17 cellular contexts compared by ENCODE assay signal in genomic region chr7:103691291-103691690, GRCh38.
A peak's percentile ranks its signal among the peaks of the same experiment; 100 is the strongest.
DNase-seq lines count a peak whose midpoint lies in the region; ATAC-seq and TF ChIP-seq lines count a peak whose summit lies in the region.
"Had no signal": no experiment of that assay in that cellular context is flagged by ENCODE, and none has a peak within 500 bp of the region (broad histone marks: within the 10 kb centered on the region; RNA-seq: fewer than 3 reads in every experiment).

No MANE protein-coding gene starts in this region.

- H3K4me2 ChIP-seq in hepatocyte, result peak overlapping the region; percentile 41

- H2AFZ ChIP-seq in hepatocyte, result no peak overlapping the region

- no peaks in the 10 kb centered on the region for H3K36me3 ChIP-seq in hepatocyte (replicated peaks; ENCODE audit: insufficient read depth, low read depth)

- no peak for TF ChIP-seq CTCF in hepatocyte (IDR thresholded peaks at IDR 0.05; ENCODE audit: poor library complexity)

- ATAC-seq in GM21825 (IDR thresholded peaks at IDR 0.05; ENCODE audit: unreplicated experiment), result no peak
- ATAC-seq in GM18858 (IDR thresholded peaks at IDR 0.05; ENCODE audit: unreplicated experiment), result no peak
- ATAC-seq: GM12878, Right ventricle myocardium inferior had no signal

- WGBS in hepatocyte (ENCODE audit: low lambda C conversion rate, missing lambda C conversion rate), result 76% methylated on average over 4 of the region's 4 CpGs

- peaks cover 8% of the 10 kb centered on the region for H3K4me1 ChIP-seq in hepatocyte (ENCODE audit: insufficient read depth)

- H3K79me2 ChIP-seq in hepatocyte, result no peaks in the 10 kb centered on the region

- H4K20me1 ChIP-seq in hepatocyte (ENCODE audit: insufficient read depth, poor library complexity, severe bottlenecking), result no peaks in the 10 kb centered on the region

- DNase-seq in NCI-H146 treated with DMSO at 0.1 percent for 48 hours (lab: John Stamatoyannopoulos, UW; ENCODE audit: unreplicated experiment), result peak; percentile 19
- no peak for DNase-seq in NCI-H146 (lab: John Stamatoyannopoulos, UW)
- peak; percentile 34 for DNase-seq in NCI-H2196 (lab: John Stamatoyannopoulos, UW; ENCODE audit: unreplicated experiment)
- DNase-seq in NCI-H748 treated with DMSO at 0.1 percent for 48 hours (lab: John Stamatoyannopoulos, UW), result peak; percentile 27
- DNase-seq in hepatocyte (ENCODE audit: low spot score), result no peak
- no peak for DNase-seq in mesenteric fat pad (ENCODE audit: low spot score)
- DNase-seq: 8988T; KBM-7; MV-4-11; NCI-H1436; NCI-H2081 treated with DMSO at 0.1 percent for 48 hours; NK-92 treated with Interleukin-12 subunit alpha and Interleukin-12 subunit beta, amount 100 ng/mL, for 24 hours; T-helper 2 cell had no signal

- no peaks in the 10 kb centered on the region for H3K9me2 ChIP-seq in hepatocyte (replicated peaks; ENCODE audit: insufficient read depth)

- H3K27me3 ChIP-seq in hepatocyte, result no peaks in the 10 kb centered on the region

- no peak overlapping the region for H3K4me3 ChIP-seq in hepatocyte
- H3K4me3 ChIP-seq: GM12878 had no signal

- peak overlapping the region; percentile 72 for H3K27ac ChIP-seq in hepatocyte

- H3K9me3 ChIP-seq in hepatocyte (ENCODE audit: low read depth), result no peaks in the 10 kb centered on the region

Comparison
In these comparisons a context has a peak if more than half of its experiments do, and no peak if none do; other contexts are left out.
1. DNase-seq: peak in NCI-H146 treated with DMSO at 0.1 percent for 48 hours (single experiment), NCI-H2196 (single experiment) and NCI-H748 treated with DMSO at 0.1 percent for 48 hours (single experiment); none in NCI-H146 (single experiment), hepatocyte (single experiment) and mesenteric fat pad (single experiment).